Comparison of ENCODE assay signal across 10 cellular contexts in genomic region chr13:75512253-75512652, GRCh38. TPM values are rescaled to one million over a fixed set of nuclear protein-coding genes. Genes with fewer than 3 reads are reported as not detected.
A peak's percentile ranks its signal among the peaks of the same experiment; 100 is the strongest.
DNase-seq lines count a peak whose midpoint lies in the region; ATAC-seq and TF ChIP-seq lines count a peak whose summit lies in the region.
"Had no signal": no experiment of that assay in that cellular context is flagged by ENCODE, and none has a peak within 500 bp of the region (broad histone marks: within the 10 kb centered on the region; RNA-seq: fewer than 3 reads in every experiment).

No MANE protein-coding gene starts in this region.

- H3K9me3 ChIP-seq in lower lobe of right lung, result no peaks in the 10 kb centered on the region
- H3K9me3 ChIP-seq in GM23248 (ENCODE audit: low read depth), result no peaks in the 10 kb centered on the region
- H3K9me3 ChIP-seq: ascending aorta had no signal

- H2AFZ ChIP-seq in GM23248, result no peak overlapping the region

- H3K27ac ChIP-seq in lower lobe of right lung (no peak overlapping the region), GM23248 (no peak overlapping the region)
- H3K27ac ChIP-seq: ascending aorta had no signal

- H3K36me3 ChIP-seq in lower lobe of right lung (no peaks in the 10 kb centered on the region), GM23248 (ENCODE audit: low read depth) (no peaks in the 10 kb centered on the region)
- H3K36me3 ChIP-seq: ascending aorta had no signal

- H3K4me2 ChIP-seq in GM23248 (ENCODE audit: unreplicated experiment), result no peak overlapping the region

- H3K9me2 ChIP-seq in GM23248 (ENCODE audit: insufficient read depth), result no peaks in the 10 kb centered on the region

- H3K27me3 ChIP-seq in lower lobe of right lung (ENCODE audit: low read depth) (no peaks in the 10 kb centered on the region), GM23248 (replicated peaks; ENCODE audit: insufficient read depth) (no peaks in the 10 kb centered on the region)
- H3K27me3 ChIP-seq: ascending aorta had no signal

- in situ Hi-C loops in GM23248 (cut with MboI), result no loop called here

- H3F3A ChIP-seq in GM23248 (ENCODE audit: insufficient read depth), result no peaks in the 10 kb centered on the region

- H4K20me1 ChIP-seq in GM23248 (ENCODE audit: insufficient read depth), result no peaks in the 10 kb centered on the region

- peak; percentile 94 for ATAC-seq in GM18517 (IDR thresholded peaks at IDR 0.05; ENCODE audit: unreplicated experiment)
- ATAC-seq in GM21528 (IDR thresholded peaks at IDR 0.05; ENCODE audit: low FRiP score, unreplicated experiment), result peak; percentile 92
- ATAC-seq in HG03280 (IDR thresholded peaks at IDR 0.05; ENCODE audit: unreplicated experiment), result peak; percentile 79
- ATAC-seq in lower lobe of right lung, result peak; percentile 42 to 64

- DNase-seq in lower lobe of right lung (no peak), GM23248 (no peak), NCI-H187 (lab: John Stamatoyannopoulos, UW) (no peak), head of caudate nucleus (no peak), 8988T (no peak)
- DNase-seq: activated CD4-positive, alpha-beta T cell treated with anti-CD3 and anti-CD28 coated beads, Interleukin-2, amount 10 ng/mL, durations not matched to agents 24 days and 14 days had no signal

- intact Hi-C loops in lower lobe of right lung (cut with DNase I) (no loop called here), head of caudate nucleus (cut with DNase I) (no loop called here)

- H3K4me1 ChIP-seq in lower lobe of right lung, result no peaks in the 10 kb centered on the region
- H3K4me1 ChIP-seq in GM23248 (ENCODE audit: insufficient read depth), result no peaks in the 10 kb centered on the region
- H3K4me1 ChIP-seq: ascending aorta had no signal

- H3K79me2 ChIP-seq in GM23248 (ENCODE audit: insufficient read depth), result no peaks in the 10 kb centered on the region

- TF ChIP-seq CTCF in lower lobe of right lung (IDR thresholded peaks at IDR 0.05), result no peak

- H3K9ac ChIP-seq in GM23248, result no peak overlapping the region

- H3K4me3 ChIP-seq in lower lobe of right lung (no peak overlapping the region), GM23248 (no peak overlapping the region)
- H3K4me3 ChIP-seq: ascending aorta had no signal

- WGBS in GM23248 (ENCODE audit: low coverage in 1 of 2, low lambda C conversion rate in 2 of 2, missing lambda C conversion rate in 2 of 2), 2 experiments, result 82 to 83% methylated on average over 3 of the region's 3 CpGs

RNA-seq across cellular contexts. Expression of gene COMMD6, which starts 25.4 kb away (rescaled TPM):
- total RNA-seq in lower lobe of right lung, result 136 TPM
- total RNA-seq in GM23248 (2014; rRNA removed; shearing (Covaris generic)), result 79.3 and 100 TPM in 2 replicates
- polyA plus RNA-seq in GM23248 (2016; fragmentation: Nextera tagmentation; extraction: Ambion mirVana), result 361 and 364 TPM in 2 replicates

RNA-seq across cellular contexts. Expression of gene TBC1D4, which starts 30.3 kb away (rescaled TPM):
- total RNA-seq in lower lobe of right lung, result 30.4 TPM
- total RNA-seq in GM23248 (2014; rRNA removed; shearing (Covaris generic)), result 13.5 and 19.3 TPM in 2 replicates
- 5.5 and 6.7 TPM in 2 replicates for polyA plus RNA-seq in GM23248 (2016; fragmentation: Nextera tagmentation; extraction: Ambion mirVana)

RNA-seq across cellular contexts. Expression of gene UCHL3, which starts 37.3 kb away (rescaled TPM):
- 14.0 TPM for total RNA-seq in lower lobe of right lung
- 42.8 and 46.7 TPM in 2 replicates for total RNA-seq in GM23248 (2014; rRNA removed; shearing (Covaris generic))
- polyA plus RNA-seq in GM23248 (2016; fragmentation: Nextera tagmentation; extraction: Ambion mirVana), result 116 and 118 TPM in 2 replicates
- total RNA-seq: ascending aorta had no signal
